Comparison of ENCODE assay signal across 15 cellular contexts in the genomic region with DNA sequence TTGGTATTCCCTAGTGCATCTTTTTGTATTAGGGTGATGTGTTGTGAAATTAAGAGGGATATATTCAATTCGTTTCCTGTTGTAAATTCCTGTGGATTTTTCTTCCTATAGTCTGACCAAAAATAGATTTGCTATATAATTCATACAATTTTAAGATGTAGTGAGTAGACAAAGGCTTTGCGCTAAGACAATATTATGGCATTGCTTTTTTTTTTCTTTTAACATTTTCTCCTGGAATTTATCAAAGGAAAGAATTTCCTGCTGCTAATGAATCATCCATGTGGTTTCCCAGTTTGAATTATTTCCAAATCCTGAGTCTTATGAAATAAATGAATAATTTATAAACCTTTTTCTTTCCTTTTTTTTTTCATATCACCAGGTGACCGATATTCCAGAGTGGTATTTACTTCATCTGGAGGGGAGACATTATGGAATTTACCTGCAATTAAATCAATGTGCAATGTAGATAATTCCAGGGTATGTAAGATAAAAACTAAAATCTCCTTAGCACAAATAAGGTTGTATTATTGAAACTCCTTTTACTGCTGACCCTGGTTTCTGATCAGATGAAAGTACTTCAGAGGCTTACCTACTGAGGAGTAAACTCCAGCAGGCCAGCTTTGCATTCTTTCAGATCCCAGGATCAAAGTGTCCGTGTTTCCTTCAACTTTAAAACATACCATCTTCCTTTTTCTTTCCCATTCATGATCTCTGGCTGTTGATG.
DNase-seq lines count a peak whose midpoint lies in the region; ATAC-seq and TF ChIP-seq lines count a peak whose summit lies in the region.
"Had no signal": no experiment of that assay in that cellular context is flagged by ENCODE, and none has a peak within 500 bp of the region (broad histone marks: within the 10 kb centered on the region; RNA-seq: fewer than 3 reads in every experiment).

No MANE protein-coding gene starts in this region.

- H3K4me1 ChIP-seq in heart left ventricle (peaks cover 5 to 35% (median 24%) of the 10 kb centered on the region in 12 donors), subcutaneous abdominal adipose tissue (ENCODE audit: control insufficient read depth in 5 of 5, insufficient read depth in 5 of 5, low read length in 5 of 5) (peaks cover 0 to 18% (median 0%) of the 10 kb centered on the region in 5 donors), aorta (ENCODE audit: control insufficient read depth in 1 of 2, insufficient read depth in 2 of 2, low read length in 2 of 2) (peaks cover 0 to 1% of the 10 kb centered on the region in 2 donors)

- CTCF ChIA-PET in WTC11 (lab: Charles Lee): interaction anchor here (1.5 kb wide), 1 partner anchor 95 kb away, joined by 6 read pairs; no protein-coding TSS in a partner anchor

- H3K9ac ChIP-seq in subcutaneous abdominal adipose tissue (ENCODE audit: low read length in 5 of 5): no peak overlapping the region

- H3K27me3 ChIP-seq in heart left ventricle: no peaks in the 10 kb centered on the region
- H3K27me3 ChIP-seq in subcutaneous abdominal adipose tissue (ENCODE audit: control insufficient read depth in 5 of 5, insufficient read depth in 4 of 5, low read length in 5 of 5): no peaks in the 10 kb centered on the region
- H3K27me3 ChIP-seq in aorta (ENCODE audit: control insufficient read depth in 1 of 2, insufficient read depth in 2 of 2, low read length in 1 of 2): no peaks in the 10 kb centered on the region

- TF ChIP-seq POLR2A in heart left ventricle (IDR thresholded peaks at IDR 0.05): no peak

- H3K27ac ChIP-seq in heart left ventricle (peak overlapping the region in 9 of 12 donors; percentile 19 to 64 (median 39)), subcutaneous abdominal adipose tissue (ENCODE audit: low read depth, low read length) (peak overlapping the region; percentile 37), aorta (ENCODE audit: low read depth in 1 of 2, low read length in 2 of 2) (no peak overlapping the region)
- H3K27ac ChIP-seq: VCaP had no signal

- peaks cover 0 to 37% (median 6%) of the 10 kb centered on the region in 9 donors for H3K36me3 ChIP-seq in heart left ventricle
- peaks cover 0 to 18% (median 0%) of the 10 kb centered on the region in 5 donors for H3K36me3 ChIP-seq in subcutaneous abdominal adipose tissue (ENCODE audit: control insufficient read depth in 5 of 5, insufficient read depth in 5 of 5, low read length in 5 of 5)
- peaks cover 0 to 2% of the 10 kb centered on the region in 2 donors for H3K36me3 ChIP-seq in aorta (ENCODE audit: control insufficient read depth in 1 of 2, insufficient read depth in 2 of 2, low read length in 1 of 2)

- POLR2A ChIA-PET in WTC11 (lab: Charles Lee): no interaction called here

- no peak overlapping the region for H3K4me3 ChIP-seq in heart left ventricle
- no peak overlapping the region for H3K4me3 ChIP-seq in subcutaneous abdominal adipose tissue (ENCODE audit: low read depth in 1 of 5, low read length in 5 of 5)
- H3K4me3 ChIP-seq in aorta (ENCODE audit: low read length in 2 of 2): no peak overlapping the region

- H3K4me3 Mint-ChIP-seq in WTC11: no peak overlapping the region
- no peak overlapping the region for H3K4me3 Mint-ChIP-seq in natural killer cell treated with Interleukin-12 subunit alpha and Interleukin-12 subunit beta and Interleukin-15 and Interleukin-18, amount 100 ng/mL, for 72 hours
- H3K4me3 Mint-ChIP-seq: activated T-cell treated with anti-CD3 and anti-CD28 coated beads, Interleukin-2, amount 50 U/mL, for 72 hours; central memory CD8-positive, alpha-beta T cell; stimulated activated naive CD8-positive, alpha-beta T cell treated with anti-CD3 and anti-CD28 coated beads, Interleukin-15, amount 100 ng/mL, for 72 hours had no signal

- intact Hi-C loops in heart left ventricle (cut with DNase I): loop anchor here in 2 of 10 donors (5.0 to 10.0 kb wide), 2 partner anchors 83 to 180 kb away; partner anchors contain the start of gene DISP1 (in 1 of the 2)
- intact Hi-C loops in cardiac septum (cut with DNase I): no loop called here
- intact Hi-C loops in aorta (cut with DNase I): no loop called here

- H3K9me3 Mint-ChIP-seq in WTC11: no peaks in the 10 kb centered on the region
- no peaks in the 10 kb centered on the region for H3K9me3 Mint-ChIP-seq in natural killer cell treated with Interleukin-12 subunit alpha and Interleukin-12 subunit beta and Interleukin-15 and Interleukin-18, amount 100 ng/mL, for 72 hours
- H3K9me3 Mint-ChIP-seq: activated T-cell treated with anti-CD3 and anti-CD28 coated beads, Interleukin-2, amount 50 U/mL, for 72 hours; central memory CD8-positive, alpha-beta T cell; stimulated activated naive CD8-positive, alpha-beta T cell treated with anti-CD3 and anti-CD28 coated beads, Interleukin-15, amount 100 ng/mL, for 72 hours had no signal

- TF ChIP-seq CTCF in heart left ventricle (IDR thresholded peaks at IDR 0.05): no peak
- TF ChIP-seq CTCF in WTC11 (IDR thresholded peaks at IDR 0.05): no peak

- peaks cover 28% of the 10 kb centered on the region for H3K4me1 Mint-ChIP-seq in WTC11
- H3K4me1 Mint-ChIP-seq in natural killer cell treated with Interleukin-12 subunit alpha and Interleukin-12 subunit beta and Interleukin-15 and Interleukin-18, amount 100 ng/mL, for 72 hours (ENCODE audit: low read depth in 2 of 2): no peaks in the 10 kb centered on the region
- H3K4me1 Mint-ChIP-seq: central memory CD8-positive, alpha-beta T cell; stimulated activated naive CD8-positive, alpha-beta T cell treated with anti-CD3 and anti-CD28 coated beads, Interleukin-15, amount 100 ng/mL, for 72 hours had no signal

- WGBS in heart left ventricle, 4 donors: 52 to 69% (median 63%) methylated on average over 4 of the region's 4 CpGs
- 58 to 61% methylated on average over 4 of the region's 4 CpGs for WGBS in aorta, 2 donors

- no peak overlapping the region for H3K27ac Mint-ChIP-seq in WTC11
- no peak overlapping the region for H3K27ac Mint-ChIP-seq in natural killer cell treated with Interleukin-12 subunit alpha and Interleukin-12 subunit beta and Interleukin-15 and Interleukin-18, amount 100 ng/mL, for 72 hours
- H3K27ac Mint-ChIP-seq: activated T-cell treated with anti-CD3 and anti-CD28 coated beads, Interleukin-2, amount 50 U/mL, for 72 hours; stimulated activated naive CD8-positive, alpha-beta T cell treated with anti-CD3 and anti-CD28 coated beads, Interleukin-15, amount 100 ng/mL, for 72 hours had no signal

- peaks cover 39% of the 10 kb centered on the region for H3K27me3 Mint-ChIP-seq in WTC11 (ENCODE audit: low read depth)
- H3K27me3 Mint-ChIP-seq in natural killer cell treated with Interleukin-12 subunit alpha and Interleukin-12 subunit beta and Interleukin-15 and Interleukin-18, amount 100 ng/mL, for 72 hours: no peaks in the 10 kb centered on the region
- H3K27me3 Mint-ChIP-seq: central memory CD8-positive, alpha-beta T cell; stimulated activated naive CD8-positive, alpha-beta T cell treated with anti-CD3 and anti-CD28 coated beads, Interleukin-15, amount 100 ng/mL, for 72 hours had no signal

- H3K9me3 ChIP-seq in heart left ventricle (no peaks in the 10 kb centered on the region), subcutaneous abdominal adipose tissue (ENCODE audit: control insufficient read depth in 5 of 5, low read length in 5 of 5) (no peaks in the 10 kb centered on the region), aorta (ENCODE audit: control insufficient read depth, low read length) (no peaks in the 10 kb centered on the region)

- peak in 2 of 4 donors; percentile 10 to 16 for ATAC-seq in heart left ventricle
- ATAC-seq in WTC11: peak; percentile 48
- ATAC-seq in natural killer cell treated with Interleukin-12 subunit alpha and Interleukin-12 subunit beta and Interleukin-15 and Interleukin-18, amount 100 ng/mL, for 72 hours: no peak
- no peak for ATAC-seq in aorta (ENCODE audit: low FRiP score)
- no peak for ATAC-seq in HG03378 (IDR thresholded peaks at IDR 0.05; ENCODE audit: unreplicated experiment)
- ATAC-seq: activated T-cell treated with anti-CD3 and anti-CD28 coated beads, Interleukin-2, amount 50 U/mL, for 72 hours; stimulated activated naive CD8-positive, alpha-beta T cell treated with anti-CD3 and anti-CD28 coated beads, Interleukin-15, amount 100 ng/mL, for 72 hours had no signal

- DNase-seq in heart left ventricle: no peak
- DNase-seq in cardiac septum (ENCODE audit: low spot score): no peak
- DNase-seq in WTC11 (ENCODE audit: low spot score): no peak
- DNase-seq in glomerular endothelial cell (ENCODE audit: extremely low read depth, low read depth, low spot score): peak; percentile 58
- DNase-seq in natural killer cell treated with Interleukin-12 subunit alpha and Interleukin-12 subunit beta and Interleukin-15 and Interleukin-18, amount 100 ng/mL, for 72 hours (ENCODE audit: low spot score): no peak
- no peak for DNase-seq in aorta
- DNase-seq: activated T-cell treated with anti-CD3 and anti-CD28 coated beads, Interleukin-2, amount 50 U/mL, for 72 hours; head of caudate nucleus; NCI-H2029; stimulated activated CD4-positive, alpha-beta T cell treated with anti-CD3 and anti-CD28 coated beads, Interleukin-1b, Interleukin-23, amount 100 ng/mL, for 48 hours; stimulated activated naive CD8-positive, alpha-beta T cell treated with anti-CD3 and anti-CD28 coated beads, Interleukin-15, amount 100 ng/mL, for 72 hours had no signal

- no peaks in the 10 kb centered on the region for H3K36me3 Mint-ChIP-seq in WTC11
- no peaks in the 10 kb centered on the region for H3K36me3 Mint-ChIP-seq in natural killer cell treated with Interleukin-12 subunit alpha and Interleukin-12 subunit beta and Interleukin-15 and Interleukin-18, amount 100 ng/mL, for 72 hours

TF ChIP-seq in WTC11, 78 proteins besides CTCF, POLR2A, EP300 and RAD21 (continues in another document):
- TF ChIP-seq ZNF512 (CRISPR knock-in tag; IDR thresholded peaks at IDR 0.05; ENCODE audit: borderline replicate concordance): no peak

Comparison
In these comparisons a context has a peak if more than half of its experiments do, and no peak if none do; other contexts are left out.
1. H3K27ac ChIP-seq: peak in heart left ventricle (9 of 12) and subcutaneous abdominal adipose tissue (single experiment); none in aorta (0 of 2).